8 cellular contexts compared by ENCODE assay signal in genomic region chr6:25259756-25260155, GRCh38.
"Had no signal": no experiment of that assay in that cellular context is flagged by ENCODE, and none has a peak within 500 bp of the region (broad histone marks: within the 10 kb centered on the region; RNA-seq: fewer than 3 reads in every experiment).

No MANE protein-coding gene starts in this region.

- ATAC-seq: GM12878 had no signal

- H3K4me3 ChIP-seq: GM12878 had no signal

- FAIRE-seq: G401.6, GM12878, GM12891, GM12892, GM18507, GM19239 had no signal

- DNase-seq: GDM1, GF-D8 had no signal
